9 cellular contexts compared by ENCODE assay signal in the genomic region with DNA sequence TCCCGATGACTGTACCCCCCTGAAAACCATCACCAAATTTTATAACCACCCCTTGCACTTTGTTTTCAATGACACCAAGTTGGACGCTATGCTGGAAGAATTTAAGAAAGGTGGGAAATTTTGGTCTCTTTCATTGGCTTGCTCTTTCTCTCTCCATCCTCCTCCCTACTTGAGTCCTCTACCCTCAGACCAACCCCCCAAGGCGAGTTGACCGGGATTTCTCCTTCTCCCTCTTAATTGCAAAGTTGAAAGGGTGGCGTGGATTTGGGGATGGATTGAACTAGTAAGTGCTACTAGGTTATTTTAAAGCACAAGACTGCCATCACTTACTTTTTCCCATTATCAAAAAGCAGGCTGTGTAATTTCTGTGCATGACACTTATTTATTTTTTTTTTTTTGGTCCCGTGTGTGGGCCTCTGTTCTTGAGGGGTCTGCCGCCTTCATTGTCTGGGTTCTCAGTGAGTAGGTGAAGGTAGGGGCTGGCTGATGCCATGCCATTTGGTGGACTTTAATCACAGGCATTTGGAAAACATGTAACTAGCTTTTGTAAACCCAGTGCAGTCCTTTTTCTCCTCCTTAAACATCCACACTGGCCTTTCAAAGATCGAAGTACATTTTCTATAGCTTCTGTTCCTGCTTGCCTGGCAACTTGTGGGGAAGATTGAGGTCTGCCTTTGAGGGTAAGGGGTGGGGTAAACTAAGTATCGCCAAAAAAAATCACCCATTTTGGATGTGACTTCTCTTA. TPM values are rescaled to one million over a fixed set of nuclear protein-coding genes. Genes with fewer than 3 reads are reported as not detected.
DNase-seq lines count a peak whose midpoint lies in the region; ATAC-seq and TF ChIP-seq lines count a peak whose summit lies in the region.
"Had no signal": no experiment of that assay in that cellular context is flagged by ENCODE, and none has a peak within 500 bp of the region (broad histone marks: within the 10 kb centered on the region; RNA-seq: fewer than 3 reads in every experiment).

No MANE protein-coding gene starts in this region.

- peak overlapping the region; percentile 97 for H3K4me3 ChIP-seq in BJ (ENCODE audit: low read depth, low read length)
- no peak overlapping the region for H3K4me3 ChIP-seq in Karpas-422 (ENCODE audit: low read length)

- H3K27me3 Mint-ChIP-seq in dendritic cell treated with granulocyte-macrophage colony-stimulating factor and Interleukin-4, amounts not matched to agents 40 ng/mL and 50 ng/mL, for 4 days: peaks cover 28% of the 10 kb centered on the region
- peaks cover 6 to 8% of the 10 kb centered on the region in 2 donors for H3K27me3 Mint-ChIP-seq in natural killer cell (ENCODE audit: low read depth in 2 of 2)

- POLR2A ChIA-PET in BJ (lab: Charles Lee): no interaction called here

- H2AFZ ChIP-seq in Karpas-422 (ENCODE audit: low read length): no peak overlapping the region

- peaks cover 18% of the 10 kb centered on the region for H3K36me3 Mint-ChIP-seq in dendritic cell treated with granulocyte-macrophage colony-stimulating factor and Interleukin-4, amounts not matched to agents 40 ng/mL and 50 ng/mL, for 4 days (ENCODE audit: low read depth)
- no peaks in the 10 kb centered on the region for H3K36me3 Mint-ChIP-seq in natural killer cell

- H3K4me1 ChIP-seq in Karpas-422 (ENCODE audit: low read length): peaks cover 39% of the 10 kb centered on the region

- H4K20me1 ChIP-seq in Karpas-422 (ENCODE audit: insufficient read depth, low read depth, low read length): no peaks in the 10 kb centered on the region

- H3K9ac ChIP-seq in Karpas-422 (ENCODE audit: low read length): no peak overlapping the region

- H3K9me2 ChIP-seq in Karpas-422 (replicated peaks; ENCODE audit: insufficient read depth, low read length): no peaks in the 10 kb centered on the region

- no peak for DNase-seq in BJ (ENCODE audit: low read depth)
- no peak for DNase-seq in Karpas-422
- no peak for DNase-seq in natural killer cell
- DNase-seq in iPS-NIHi7 (ENCODE audit: extremely low spot score): no peak
- DNase-seq: NCI-H446 treated with DMSO at 0.1 percent for 48 hours had no signal

- no peak for TF ChIP-seq CTCF in BJ (IDR thresholded peaks at IDR 0.05; ENCODE audit: insufficient read depth, low read depth, low read length)
- TF ChIP-seq CTCF in natural killer cell (IDR thresholded peaks at IDR 0.05): no peak

- CTCF ChIA-PET in BJ (lab: Yijun Ruan, JAX): interaction anchor here (1.0 to 1.8 kb wide), 6 partner anchors 26 to 324 kb away, joined by 3 to 6 read pairs (median 4); no protein-coding TSS in a partner anchor

- peak overlapping the region; percentile 99 for H3K4me3 Mint-ChIP-seq in dendritic cell treated with granulocyte-macrophage colony-stimulating factor and Interleukin-4, amounts not matched to agents 40 ng/mL and 50 ng/mL, for 4 days
- peak overlapping the region; percentile 94 for H3K4me3 Mint-ChIP-seq in natural killer cell

- intact Hi-C loops in dendritic cell treated with granulocyte-macrophage colony-stimulating factor and Interleukin-4, amounts not matched to agents 40 ng/mL and 50 ng/mL, for 4 days (cut with micrococcal nuclease): loop anchor here (5.0 kb wide), 2 partner anchors 272 to 412 kb away; partner anchors contain the start of gene NT5C2
- intact Hi-C loops in natural killer cell (cut with micrococcal nuclease): loop anchor here (2.0 to 5.0 kb wide), 3 partner anchors 273 to 447 kb away; partner anchors contain the start of genes NT5C2 and TAF5

- H3K9me3 ChIP-seq in Karpas-422 (ENCODE audit: low read length): no peaks in the 10 kb centered on the region

- H3K36me3 ChIP-seq in BJ (ENCODE audit: control insufficient read depth, insufficient read depth, low read length) (no peaks in the 10 kb centered on the region), Karpas-422 (ENCODE audit: insufficient read depth, low read length) (no peaks in the 10 kb centered on the region)

- H3K27me3 ChIP-seq in BJ (ENCODE audit: control insufficient read depth, insufficient read depth, low read length) (no peaks in the 10 kb centered on the region), Karpas-422 (ENCODE audit: low read length) (no peaks in the 10 kb centered on the region)

- H3K4me1 Mint-ChIP-seq in dendritic cell treated with granulocyte-macrophage colony-stimulating factor and Interleukin-4, amounts not matched to agents 40 ng/mL and 50 ng/mL, for 4 days (ENCODE audit: low read depth): peaks cover 51% of the 10 kb centered on the region
- peaks cover 40 to 68% of the 10 kb centered on the region in 2 donors for H3K4me1 Mint-ChIP-seq in natural killer cell

- H3K79me2 ChIP-seq in Karpas-422 (ENCODE audit: low read length): no peaks in the 10 kb centered on the region

- ATAC-seq in natural killer cell: no peak
- no peak for ATAC-seq in HG02840 (IDR thresholded peaks at IDR 0.05; ENCODE audit: low FRiP score, unreplicated experiment)
- ATAC-seq in HG02763 (IDR thresholded peaks at IDR 0.05; ENCODE audit: unreplicated experiment): no peak
- no peak for ATAC-seq in HG03439 (IDR thresholded peaks at IDR 0.05; ENCODE audit: unreplicated experiment)

- peak overlapping the region; percentile 3 for H3K4me2 ChIP-seq in Karpas-422 (ENCODE audit: low read depth, low read length, poor library complexity, severe bottlenecking)

- H3K27ac Mint-ChIP-seq in dendritic cell treated with granulocyte-macrophage colony-stimulating factor and Interleukin-4, amounts not matched to agents 40 ng/mL and 50 ng/mL, for 4 days: no peak overlapping the region
- H3K27ac Mint-ChIP-seq in natural killer cell: peak overlapping the region in 1 of 2 donors; percentile 11

- no peak overlapping the region for H3K27ac ChIP-seq in Karpas-422 (ENCODE audit: low read length)

- H3K9me3 Mint-ChIP-seq in dendritic cell treated with granulocyte-macrophage colony-stimulating factor and Interleukin-4, amounts not matched to agents 40 ng/mL and 50 ng/mL, for 4 days: no peaks in the 10 kb centered on the region
- no peaks in the 10 kb centered on the region for H3K9me3 Mint-ChIP-seq in natural killer cell

RNA-seq across cellular contexts. Expression of gene CNNM2, which starts 2.1 kb away (rescaled TPM):
- 2.1 and 3.7 TPM in 2 replicates for polyA plus RNA-seq in BJ (2011; rRNA removed)
- polyA minus RNA-seq in BJ (2011; rRNA and poly(A)+ RNA removed): 1.6 and 2.8 TPM in 2 replicates
- total RNA-seq in Karpas-422 (2014; rRNA removed; shearing (Covaris generic); ENCODE audit: low replicate concordance): 5.5 and 7.6 TPM in 2 replicates
- total RNA-seq in natural killer cell: 10 to 100 TPM in 2 of 3 donors, 1 to 10 TPM in 1; 8.6 to 18.0 (median 16.7) TPM

RNA-seq across cellular contexts. Expression of gene AS3MT, which starts 50.9 kb away (rescaled TPM):
- 3.0 and 4.5 TPM in 2 replicates for polyA plus RNA-seq in BJ (2011; rRNA removed)
- 0.41 and 0.47 TPM in 2 replicates for polyA minus RNA-seq in BJ (2011; rRNA and poly(A)+ RNA removed)
- not detected in 2 replicates for total RNA-seq in Karpas-422 (2014; rRNA removed; shearing (Covaris generic); ENCODE audit: low replicate concordance)
- under 1 TPM in 2 of 3 donors, not detected in 1; 0.48 to 0.75 TPM for total RNA-seq in natural killer cell
